In the genomic region with DNA sequence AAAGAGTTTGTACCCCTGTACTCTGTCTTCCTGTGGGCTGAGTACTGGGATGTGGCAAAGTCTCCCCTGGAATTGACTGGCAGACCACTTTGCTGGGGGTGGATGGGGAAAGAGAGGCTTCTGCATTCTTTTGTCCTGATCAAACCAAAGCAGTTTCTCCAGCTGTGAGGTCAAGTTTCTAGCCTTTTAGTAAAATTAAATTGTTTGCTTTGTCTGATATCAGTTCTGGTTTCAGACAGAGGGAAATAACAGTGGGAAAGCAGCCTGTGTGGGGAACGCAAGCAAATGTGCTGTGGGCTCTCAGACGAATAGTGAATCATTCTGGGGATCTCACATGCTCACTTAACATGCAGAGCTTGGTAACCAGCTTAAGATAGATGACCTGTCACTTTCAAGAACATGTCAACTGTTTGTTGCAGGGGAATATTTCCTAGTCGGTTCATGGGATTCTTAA, we compare ENCODE assay signal across 1 cellular context.
TF ChIP-seq lines count a peak whose summit lies in the region.

No MANE protein-coding gene starts in this region.

TF ChIP-seq in H1, 55 proteins besides CTCF, POLR2A, EP300 and RAD21:
- TF ChIP-seq TAF1 (IDR thresholded peaks at IDR 0.05; ENCODE audit: low read depth, low read length) (no peak), CBX5 (IDR thresholded peaks at IDR 0.05; ENCODE audit: low read depth, low read length) (no peak), MAFK (IDR thresholded peaks at IDR 0.05; ENCODE audit: low read depth, low read length) (no peak), SIRT6 (IDR thresholded peaks at IDR 0.05; ENCODE audit: low read length) (no peak)
TF ChIP-seq in H1: peak in this region for 0.
